In the genomic region with DNA sequence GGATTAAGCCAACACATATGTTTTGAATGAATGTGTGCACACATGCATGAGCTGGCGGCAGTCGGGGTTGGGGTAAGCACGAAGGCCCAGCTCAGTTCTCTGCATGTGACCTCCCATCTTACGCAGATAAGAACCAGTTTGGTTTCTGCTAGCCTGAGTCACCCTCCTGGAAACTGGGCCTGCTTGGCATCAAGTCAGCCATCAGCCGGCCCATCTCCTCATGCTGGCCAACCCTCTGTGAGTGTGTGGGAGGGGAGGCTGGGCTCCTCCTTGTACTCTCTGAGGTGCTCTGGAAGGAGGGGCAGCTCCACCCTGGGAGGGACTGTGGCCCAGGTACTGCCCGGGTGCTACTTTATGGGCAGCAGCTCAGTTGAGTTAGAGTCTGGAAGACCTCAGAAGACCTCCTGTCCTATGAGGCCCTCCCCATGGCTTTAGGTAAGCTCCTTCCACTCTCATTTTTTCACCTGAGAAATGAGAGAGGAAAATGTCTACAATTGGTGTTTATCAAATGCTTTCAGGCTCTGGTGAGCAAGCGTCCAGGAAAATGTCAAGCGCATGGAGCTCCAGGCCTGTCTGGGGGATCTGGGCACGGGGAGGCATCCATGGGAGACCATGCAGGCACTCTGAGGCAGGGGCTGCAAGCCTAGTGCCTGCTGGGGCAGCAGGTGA, we compare ENCODE assay signal across 11 cellular contexts. TPM values are rescaled to one million over a fixed set of nuclear protein-coding genes. Genes with fewer than 3 reads are reported as not detected.
A peak's percentile ranks its signal among the peaks of the same experiment; 100 is the strongest.
DNase-seq lines count a peak whose midpoint lies in the region; ATAC-seq and TF ChIP-seq lines count a peak whose summit lies in the region.
"Had no signal": no experiment of that assay in that cellular context is flagged by ENCODE, and none has a peak within 500 bp of the region (broad histone marks: within the 10 kb centered on the region; RNA-seq: fewer than 3 reads in every experiment).

No MANE protein-coding gene starts in this region.

- no peak for TF ChIP-seq POLR2A in gastrocnemius medialis (IDR thresholded peaks at IDR 0.05)

- no peaks in the 10 kb centered on the region for H3K4me1 ChIP-seq in gastrocnemius medialis

- peaks cover 21% of the 10 kb centered on the region for H3K4me1 Mint-ChIP-seq in activated CD4-positive, alpha-beta T cell treated with anti-CD3 and anti-CD28 coated beads, Interleukin-2, amount 10 ng/mL, durations not matched to agents 24 days and 14 days
- H3K4me1 Mint-ChIP-seq in activated T-helper 2 cell treated with anti-CD3 and anti-CD28 coated beads, Interferon-gamma antibody, Interleukin-2, Interleukin-4, amounts not matched to agents 10 μg/mL and 5 μg/mL and 100 μg/mL, durations not matched to agents 14 hours and 24 hours and 36 hours (ENCODE audit: low read depth): peaks cover 42% of the 10 kb centered on the region
- H3K4me1 Mint-ChIP-seq in stimulated activated naive B cell treated with anti-CD40 and anti-IgM and Interleukin-4, amounts not matched to agents 10 μg/mL and 1 μg/mL and 100 μg/mL, for 72 hours: peaks cover 15 to 20% of the 10 kb centered on the region in 2 donors

- ATAC-seq in stimulated activated naive B cell treated with anti-CD40 and anti-IgM and Interleukin-4, amounts not matched to agents 10 μg/mL and 1 μg/mL and 100 μg/mL, for 72 hours (replicated peaks): peak; percentile 31 to 35
- ATAC-seq in HG03025 (IDR thresholded peaks at IDR 0.05; ENCODE audit: low FRiP score, unreplicated experiment): no peak
- no peak for ATAC-seq in gastrocnemius medialis

- H3K27ac Mint-ChIP-seq in activated CD4-positive, alpha-beta T cell treated with anti-CD3 and anti-CD28 coated beads, Interleukin-2, amount 10 ng/mL, durations not matched to agents 24 days and 14 days: peak overlapping the region; percentile 62
- H3K27ac Mint-ChIP-seq in activated T-helper 2 cell treated with anti-CD3 and anti-CD28 coated beads, Interferon-gamma antibody, Interleukin-2, Interleukin-4, amounts not matched to agents 10 μg/mL and 5 μg/mL and 100 μg/mL, durations not matched to agents 14 hours and 24 hours and 36 hours: peak overlapping the region; percentile 91
- H3K27ac Mint-ChIP-seq in stimulated activated naive B cell treated with anti-CD40 and anti-IgM and Interleukin-4, amounts not matched to agents 10 μg/mL and 1 μg/mL and 100 μg/mL, for 72 hours: no peak overlapping the region
- H3K27ac Mint-ChIP-seq: B cell had no signal

- H3K9me3 Mint-ChIP-seq in activated CD4-positive, alpha-beta T cell treated with anti-CD3 and anti-CD28 coated beads, Interleukin-2, amount 10 ng/mL, durations not matched to agents 24 days and 14 days: no peaks in the 10 kb centered on the region
- no peaks in the 10 kb centered on the region for H3K9me3 Mint-ChIP-seq in activated T-helper 2 cell treated with anti-CD3 and anti-CD28 coated beads, Interferon-gamma antibody, Interleukin-2, Interleukin-4, amounts not matched to agents 10 μg/mL and 5 μg/mL and 100 μg/mL, durations not matched to agents 14 hours and 24 hours and 36 hours
- no peaks in the 10 kb centered on the region for H3K9me3 Mint-ChIP-seq in stimulated activated naive B cell treated with anti-CD40 and anti-IgM and Interleukin-4, amounts not matched to agents 10 μg/mL and 1 μg/mL and 100 μg/mL, for 72 hours
- H3K9me3 Mint-ChIP-seq: IgD-negative memory B cell had no signal

- no peaks in the 10 kb centered on the region for H3K36me3 Mint-ChIP-seq in activated CD4-positive, alpha-beta T cell treated with anti-CD3 and anti-CD28 coated beads, Interleukin-2, amount 10 ng/mL, durations not matched to agents 24 days and 14 days (ENCODE audit: low read depth)
- peaks cover 5% of the 10 kb centered on the region for H3K36me3 Mint-ChIP-seq in activated T-helper 2 cell treated with anti-CD3 and anti-CD28 coated beads, Interferon-gamma antibody, Interleukin-2, Interleukin-4, amounts not matched to agents 10 μg/mL and 5 μg/mL and 100 μg/mL, durations not matched to agents 14 hours and 24 hours and 36 hours (ENCODE audit: low read depth)
- H3K36me3 Mint-ChIP-seq in stimulated activated naive B cell treated with anti-CD40 and anti-IgM and Interleukin-4, amounts not matched to agents 10 μg/mL and 1 μg/mL and 100 μg/mL, for 72 hours: no peaks in the 10 kb centered on the region

- H3K4me3 ChIP-seq in WERI-Rb-1 (ENCODE audit: low read depth, low read length) (no peak overlapping the region), gastrocnemius medialis (no peak overlapping the region)

- H3K27me3 Mint-ChIP-seq in activated CD4-positive, alpha-beta T cell treated with anti-CD3 and anti-CD28 coated beads, Interleukin-2, amount 10 ng/mL, durations not matched to agents 24 days and 14 days: peaks cover 2% of the 10 kb centered on the region
- no peaks in the 10 kb centered on the region for H3K27me3 Mint-ChIP-seq in activated T-helper 2 cell treated with anti-CD3 and anti-CD28 coated beads, Interferon-gamma antibody, Interleukin-2, Interleukin-4, amounts not matched to agents 10 μg/mL and 5 μg/mL and 100 μg/mL, durations not matched to agents 14 hours and 24 hours and 36 hours (ENCODE audit: low read depth)
- no peaks in the 10 kb centered on the region for H3K27me3 Mint-ChIP-seq in stimulated activated naive B cell treated with anti-CD40 and anti-IgM and Interleukin-4, amounts not matched to agents 10 μg/mL and 1 μg/mL and 100 μg/mL, for 72 hours
- H3K27me3 Mint-ChIP-seq: B cell, IgD-negative memory B cell had no signal

- H3K36me3 ChIP-seq in WERI-Rb-1 (no peaks in the 10 kb centered on the region), gastrocnemius medialis (no peaks in the 10 kb centered on the region)

- H3K27me3 ChIP-seq in WERI-Rb-1 (ENCODE audit: insufficient read depth, low read depth, severe bottlenecking) (no peaks in the 10 kb centered on the region), gastrocnemius medialis (no peaks in the 10 kb centered on the region)

- no peak for DNase-seq in activated CD4-positive, alpha-beta T cell treated with anti-CD3 and anti-CD28 coated beads, Interleukin-2, amount 10 ng/mL, durations not matched to agents 24 days and 14 days
- no peak for DNase-seq in activated CD4-positive, alpha-beta T cell treated with anti-CD3 and anti-CD28 coated beads for 1 hour
- DNase-seq in activated T-helper 2 cell treated with anti-CD3 and anti-CD28 coated beads, Interferon-gamma antibody, Interleukin-2, Interleukin-4, amounts not matched to agents 10 μg/mL and 5 μg/mL and 100 μg/mL, durations not matched to agents 14 hours and 24 hours and 36 hours (ENCODE audit: low spot score): no peak
- DNase-seq in iPS-NIHi11 (ENCODE audit: low spot score) (peak; percentile 43), WERI-Rb-1 (no peak), gastrocnemius medialis (no peak)
- no peak for DNase-seq in stimulated activated naive B cell treated with anti-CD40 and anti-IgM and Interleukin-4, amounts not matched to agents 10 μg/mL and 1 μg/mL and 100 μg/mL, for 72 hours

- H3K9me3 ChIP-seq in WERI-Rb-1 (ENCODE audit: severe bottlenecking): no peaks in the 10 kb centered on the region
- no peaks in the 10 kb centered on the region for H3K9me3 ChIP-seq in gastrocnemius medialis

- TF ChIP-seq CTCF in WERI-Rb-1 (IDR thresholded peaks at IDR 0.05; ENCODE audit: low read depth, low read length) (no peak), gastrocnemius medialis (IDR thresholded peaks at IDR 0.05 in 4 of 5, conservative IDR thresholded peaks at IDR 0.05 in 1 of 5) (no peak)

- in situ Hi-C loops in gastrocnemius medialis (cut with MboI; ENCODE audit: low sequenced_read_pairs in 4 of 4): no loop called here

- intact Hi-C loops in activated CD4-positive, alpha-beta T cell treated with anti-CD3 and anti-CD28 coated beads, Interleukin-2, amount 10 ng/mL, durations not matched to agents 24 days and 14 days (cut with micrococcal nuclease): no loop called here
- intact Hi-C loops in activated T-helper 2 cell treated with anti-CD3 and anti-CD28 coated beads, Interferon-gamma antibody, Interleukin-2, Interleukin-4, amounts not matched to agents 10 μg/mL and 5 μg/mL and 100 μg/mL, durations not matched to agents 14 hours and 24 hours and 36 hours (cut with micrococcal nuclease): loop anchor here (1.0 to 2.0 kb wide), 2 partner anchors 13 to 19 kb away; no protein-coding TSS in a partner anchor
- intact Hi-C loops in gastrocnemius medialis (cut with DNase I; ENCODE audit: low total_unique reads): no loop called here

- no peak overlapping the region for H3K27ac ChIP-seq in WERI-Rb-1
- H3K27ac ChIP-seq in gastrocnemius medialis: no peak overlapping the region

- H3K4me3 Mint-ChIP-seq in activated CD4-positive, alpha-beta T cell treated with anti-CD3 and anti-CD28 coated beads, Interleukin-2, amount 10 ng/mL, durations not matched to agents 24 days and 14 days: no peak overlapping the region
- peak overlapping the region; percentile 18 for H3K4me3 Mint-ChIP-seq in activated T-helper 2 cell treated with anti-CD3 and anti-CD28 coated beads, Interferon-gamma antibody, Interleukin-2, Interleukin-4, amounts not matched to agents 10 μg/mL and 5 μg/mL and 100 μg/mL, durations not matched to agents 14 hours and 24 hours and 36 hours (ENCODE audit: low read depth)
- H3K4me3 Mint-ChIP-seq in stimulated activated naive B cell treated with anti-CD40 and anti-IgM and Interleukin-4, amounts not matched to agents 10 μg/mL and 1 μg/mL and 100 μg/mL, for 72 hours: no peak overlapping the region
- H3K4me3 Mint-ChIP-seq: B cell had no signal

RNA-seq across cellular contexts. Expression of gene IL1RN, which starts 9.7 kb away (rescaled TPM):
- 3.0 and 3.3 TPM in 2 replicates for total RNA-seq in activated CD4-positive, alpha-beta T cell treated with anti-CD3 and anti-CD28 coated beads, Interleukin-2, amount 10 ng/mL, durations not matched to agents 24 days and 14 days
- 13.2 and 15.9 TPM in 2 replicates for total RNA-seq in activated T-helper 2 cell treated with anti-CD3 and anti-CD28 coated beads, Interferon-gamma antibody, Interleukin-2, Interleukin-4, amounts not matched to agents 10 μg/mL and 5 μg/mL and 100 μg/mL, durations not matched to agents 14 hours and 24 hours and 36 hours
- total RNA-seq in gastrocnemius medialis: under 1 TPM in 2 of 4 donors, not detected in 2; 0.51 to 0.91 TPM
- total RNA-seq: B cell had no signal

RNA-seq across cellular contexts. Expression of gene IL1F10, which starts 50.0 kb away (rescaled TPM):
- total RNA-seq in activated CD4-positive, alpha-beta T cell treated with anti-CD3 and anti-CD28 coated beads, Interleukin-2, amount 10 ng/mL, durations not matched to agents 24 days and 14 days: not detected in 2 replicates
- not detected in 2 replicates for total RNA-seq in activated T-helper 2 cell treated with anti-CD3 and anti-CD28 coated beads, Interferon-gamma antibody, Interleukin-2, Interleukin-4, amounts not matched to agents 10 μg/mL and 5 μg/mL and 100 μg/mL, durations not matched to agents 14 hours and 24 hours and 36 hours
- total RNA-seq in gastrocnemius medialis: not detected
- total RNA-seq: B cell; T-helper 2 cell treated with Interferon-gamma antibody and Interleukin-4, amounts not matched to agents 100 ng/mL and 5 ng/mL, for 36 hours had no signal

RNA-seq across cellular contexts. Expression of gene PSD4, which starts 56.0 kb away (rescaled TPM):
- 268 and 278 TPM in 2 replicates for total RNA-seq in activated CD4-positive, alpha-beta T cell treated with anti-CD3 and anti-CD28 coated beads, Interleukin-2, amount 10 ng/mL, durations not matched to agents 24 days and 14 days
- total RNA-seq in activated T-helper 2 cell treated with anti-CD3 and anti-CD28 coated beads, Interferon-gamma antibody, Interleukin-2, Interleukin-4, amounts not matched to agents 10 μg/mL and 5 μg/mL and 100 μg/mL, durations not matched to agents 14 hours and 24 hours and 36 hours: 313 and 319 TPM in 2 replicates
- total RNA-seq in gastrocnemius medialis: 1 to 10 TPM in 3 of 4 donors, under 1 TPM in 1; 0.32 to 1.3 (median 1.2) TPM

RNA-seq across cellular contexts. Expression of gene IL36RN, which starts 58.7 kb away (rescaled TPM):
- total RNA-seq in activated CD4-positive, alpha-beta T cell treated with anti-CD3 and anti-CD28 coated beads, Interleukin-2, amount 10 ng/mL, durations not matched to agents 24 days and 14 days: not detected in 2 replicates
- total RNA-seq in activated T-helper 2 cell treated with anti-CD3 and anti-CD28 coated beads, Interferon-gamma antibody, Interleukin-2, Interleukin-4, amounts not matched to agents 10 μg/mL and 5 μg/mL and 100 μg/mL, durations not matched to agents 14 hours and 24 hours and 36 hours: not detected in 2 replicates
- not detected for total RNA-seq in gastrocnemius medialis
- total RNA-seq: B cell; T-helper 2 cell treated with Interferon-gamma antibody and Interleukin-4, amounts not matched to agents 100 ng/mL and 5 ng/mL, for 36 hours had no signal

Comparison
In these comparisons a context has a peak if more than half of its experiments do, and no peak if none do; other contexts are left out.
1. ATAC-seq: peak in stimulated activated naive B cell treated with anti-CD40 and anti-IgM and Interleukin-4, amounts not matched to agents 10 μg/mL and 1 μg/mL and 100 μg/mL, for 72 hours (2 of 2); none in HG03025 (single experiment) and gastrocnemius medialis (0 of 2).
2. RNA of gene PSD4, which starts 56.0 kb away (total RNA-seq): 313 to 319 TPM in activated T-helper 2 cell treated with anti-CD3 and anti-CD28 coated beads, Interferon-gamma antibody, Interleukin-2, Interleukin-4, amounts not matched to agents 10 μg/mL and 5 μg/mL and 100 μg/mL, durations not matched to agents 14 hours and 24 hours and 36 hours and 268 to 278 TPM in activated CD4-positive, alpha-beta T cell treated with anti-CD3 and anti-CD28 coated beads, Interleukin-2, amount 10 ng/mL, durations not matched to agents 24 days and 14 days; 0.32 to 1.3 TPM in gastrocnemius medialis; every median in the first group is over 100 times any median in the second.